ENCODE assay signal across 8 cellular contexts in genomic region chr16:29636368-29636767, GRCh38. TPM values are rescaled to one million over a fixed set of nuclear protein-coding genes. Genes with fewer than 3 reads are reported as not detected.
DNase-seq lines count a peak whose midpoint lies in the region; ATAC-seq and TF ChIP-seq lines count a peak whose summit lies in the region.
"Not testable (repeated sequence)": the region's sequence is repeated elsewhere in the genome, so short reads cannot be mapped to it uniquely, and the experiment has no call there.
"Had no signal": no experiment of that assay in that cellular context is flagged by ENCODE, and none has a peak within 500 bp of the region (broad histone marks: within the 10 kb centered on the region; RNA-seq: fewer than 3 reads in every experiment).

No MANE protein-coding gene starts in this region.

- not testable (repeated sequence) for H2BK120ac ChIP-seq in IMR-90 (ENCODE audit: low read depth, low read length)

- TF ChIP-seq CTCF in GM13977 (IDR thresholded peaks at IDR 0.05; ENCODE audit: extremely low read depth, insufficient read depth, missing control alignments) (peak; percentile 2), endodermal cell (conservative IDR thresholded peaks at IDR 0.05) (peak; percentile 47)
- TF ChIP-seq CTCF in IMR-90 (conservative IDR thresholded peaks at IDR 0.05; ENCODE audit: low read depth, low read length); activated CD8-positive, alpha-beta T cell treated with anti-CD3 and anti-CD28 coated beads for 36 hours (IDR thresholded peaks at IDR 0.05): not testable (repeated sequence)

- not testable (repeated sequence) for H3K27me3 ChIP-seq in IMR-90 (ENCODE audit: control insufficient read depth, insufficient read depth, low read length); endodermal cell (ENCODE audit: control insufficient read depth, insufficient read depth, low read length, poor library complexity, severe bottlenecking)

- H3K4me2 ChIP-seq in IMR-90 (ENCODE audit: low read depth, low read length): not testable (repeated sequence)

- not testable (repeated sequence) for H3K56ac ChIP-seq in IMR-90 (ENCODE audit: extremely low read depth, insufficient read depth, low read length)

- no CpG with 5 or more reads among the region's 5 CpGs for WGBS in IMR-90 (ENCODE audit: extremely low coverage in 2 of 2, insufficient read length in 1 of 2), 2 experiments
- WGBS in endodermal cell (ENCODE audit: insufficient coverage in 1 of 2, insufficient read length in 1 of 2), 2 experiments: no CpG with 5 or more reads among the region's 5 CpGs

- not testable (repeated sequence) for H2BK5ac ChIP-seq in IMR-90 (ENCODE audit: low read depth, low read length, poor library complexity, severe bottlenecking)

- H3K14ac ChIP-seq in IMR-90 (replicated peaks; ENCODE audit: low read depth, low read length): not testable (repeated sequence)

- BruUV-seq in IMR-90 (replicated peaks; lab: Mats Ljungman, UMichigan): not testable (repeated sequence)

- not testable (repeated sequence) for H3K18ac ChIP-seq in IMR-90 (ENCODE audit: low read depth, low read length)

- POLR2A ChIA-PET in IMR-90 (lab: Charles Lee; ENCODE audit: unreplicated experiment); activated CD8-positive, alpha-beta T cell treated with anti-CD3 and anti-CD28 coated beads for 36 hours (lab: Charles Lee): not testable (repeated sequence)

- H2AFZ ChIP-seq in IMR-90 (replicated peaks; ENCODE audit: low read length, poor library complexity): not testable (repeated sequence)

- H2AK5ac ChIP-seq in IMR-90 (ENCODE audit: low read depth, low read length): not testable (repeated sequence)

- in situ Hi-C loops in GM13977 (cut with MboI; ENCODE audit: low pct_unique_long_range_greater_than_20kb, low sequenced_read_pairs, unreplicated experiment): not testable (repeated sequence)
- in situ Hi-C loops in IMR-90 (cut with MboI; ENCODE audit: low sequenced_read_pairs): loop anchor here (10.0 kb wide), 1 partner anchor 58 kb away; no protein-coding TSS in a partner anchor

- H3K27ac ChIP-seq in IMR-90 (ENCODE audit: insufficient read depth, low read length); endodermal cell (ENCODE audit: low read depth, low read length): not testable (repeated sequence)

- peaks cover 11% of the 10 kb centered on the region for H3K4me1 Mint-ChIP-seq in activated CD8-positive, alpha-beta T cell treated with anti-CD3 and anti-CD28 coated beads for 36 hours (ENCODE audit: low read depth)
- not testable (repeated sequence) for H3K4me1 Mint-ChIP-seq in endodermal cell
- peaks cover 5 to 18% of the 10 kb centered on the region in 2 donors for H3K4me1 Mint-ChIP-seq in stimulated activated naive B cell treated with anti-CD40 and anti-IgM and Interleukin-4, amounts not matched to agents 10 μg/mL and 1 μg/mL and 100 μg/mL, for 72 hours

- H3K9me3 Mint-ChIP-seq in activated CD8-positive, alpha-beta T cell treated with anti-CD3 and anti-CD28 coated beads for 36 hours; endodermal cell; stimulated activated naive B cell treated with anti-CD40 and anti-IgM and Interleukin-4, amounts not matched to agents 10 μg/mL and 1 μg/mL and 100 μg/mL, for 72 hours: not testable (repeated sequence)

- not testable (repeated sequence) for H3K36me3 Mint-ChIP-seq in activated CD8-positive, alpha-beta T cell treated with anti-CD3 and anti-CD28 coated beads for 36 hours (ENCODE audit: low read depth); endodermal cell (ENCODE audit: low read depth); stimulated activated naive B cell treated with anti-CD40 and anti-IgM and Interleukin-4, amounts not matched to agents 10 μg/mL and 1 μg/mL and 100 μg/mL, for 72 hours

- dilution Hi-C loops in IMR-90 (cut with HindIII; ENCODE audit: low sequenced_read_pairs, unreplicated experiment): not testable (repeated sequence)

- H2AK9ac ChIP-seq in IMR-90 (replicated peaks; ENCODE audit: low read depth, low read length, poor library complexity): not testable (repeated sequence)

- not testable (repeated sequence) for H3K9me3 ChIP-seq in IMR-90 (ENCODE audit: control insufficient read depth, insufficient read depth, low read length); endodermal cell (ENCODE audit: control insufficient read depth, low read length)

- not testable (repeated sequence) for H4K5ac ChIP-seq in IMR-90 (ENCODE audit: low read depth, low read length)

- not testable (repeated sequence) for H2BK15ac ChIP-seq in IMR-90 (ENCODE audit: low read depth, low read length)

- ATAC-seq in IMR-90 (ENCODE audit: low read depth): peak; percentile 37; the same call in 1 of the 2 replicates
- ATAC-seq in SK-N-SH treated with all-trans-retinoic acid at 6 μM for 48 hours: peak; percentile 74
- peak; percentile 37 for ATAC-seq in activated CD8-positive, alpha-beta T cell treated with anti-CD3 and anti-CD28 coated beads for 36 hours
- ATAC-seq in stimulated activated naive B cell treated with anti-CD40 and anti-IgM and Interleukin-4, amounts not matched to agents 10 μg/mL and 1 μg/mL and 100 μg/mL, for 72 hours (replicated peaks): peak; percentile 51 to 62

- H4K20me1 ChIP-seq in IMR-90 (ENCODE audit: insufficient read depth, low read length): not testable (repeated sequence)

- not testable (repeated sequence) for H2BK20ac ChIP-seq in IMR-90 (ENCODE audit: low read depth, low read length)

- not testable (repeated sequence) for H4K8ac ChIP-seq in IMR-90 (ENCODE audit: low read depth in 2 of 2, low read length in 2 of 2)

- not testable (repeated sequence) for H3K9me1 ChIP-seq in IMR-90 (ENCODE audit: insufficient read depth, low read length)

- not testable (repeated sequence) for H3K23ac ChIP-seq in IMR-90 (ENCODE audit: low read depth, low read length)

- not testable (repeated sequence) for H3K4me3 Mint-ChIP-seq in activated CD8-positive, alpha-beta T cell treated with anti-CD3 and anti-CD28 coated beads for 36 hours; endodermal cell; stimulated activated naive B cell treated with anti-CD40 and anti-IgM and Interleukin-4, amounts not matched to agents 10 μg/mL and 1 μg/mL and 100 μg/mL, for 72 hours

- H3K36me3 ChIP-seq in IMR-90 (ENCODE audit: control insufficient read depth, insufficient read depth, low read length); endodermal cell (ENCODE audit: control insufficient read depth, insufficient read depth, low read length): not testable (repeated sequence)

- TF ChIP-seq RAD21 in IMR-90 (IDR thresholded peaks at IDR 0.05; ENCODE audit: low read length): not testable (repeated sequence)

- not testable (repeated sequence) for TF ChIP-seq POLR2A in IMR-90 (IDR thresholded peaks at IDR 0.05; ENCODE audit: low read depth, low read length)

- intact Hi-C loops in IMR-90 (cut with micrococcal nuclease); activated CD8-positive, alpha-beta T cell treated with anti-CD3 and anti-CD28 coated beads for 36 hours (cut with micrococcal nuclease): not testable (repeated sequence)

- not testable (repeated sequence) for H3K27ac Mint-ChIP-seq in activated CD8-positive, alpha-beta T cell treated with anti-CD3 and anti-CD28 coated beads for 36 hours; endodermal cell; stimulated activated naive B cell treated with anti-CD40 and anti-IgM and Interleukin-4, amounts not matched to agents 10 μg/mL and 1 μg/mL and 100 μg/mL, for 72 hours

- H4K91ac ChIP-seq in IMR-90 (ENCODE audit: insufficient read depth, low read depth, low read length): not testable (repeated sequence)

- not testable (repeated sequence) for H3K27me3 Mint-ChIP-seq in activated CD8-positive, alpha-beta T cell treated with anti-CD3 and anti-CD28 coated beads for 36 hours; endodermal cell (ENCODE audit: insufficient read depth); stimulated activated naive B cell treated with anti-CD40 and anti-IgM and Interleukin-4, amounts not matched to agents 10 μg/mL and 1 μg/mL and 100 μg/mL, for 72 hours

- CTCF ChIA-PET in IMR-90 (lab: Yijun Ruan, JAX); activated CD8-positive, alpha-beta T cell treated with anti-CD3 and anti-CD28 coated beads for 36 hours (lab: Charles Lee): not testable (repeated sequence)

- DNase-seq in GM13977 (ENCODE audit: low spot score); IMR-90; activated CD8-positive, alpha-beta T cell treated with anti-CD3 and anti-CD28 coated beads for 36 hours; endodermal cell; stimulated activated naive B cell treated with anti-CD40 and anti-IgM and Interleukin-4, amounts not matched to agents 10 μg/mL and 1 μg/mL and 100 μg/mL, for 72 hours: not testable (repeated sequence)

- not testable (repeated sequence) for H3K79me1 ChIP-seq in IMR-90 (ENCODE audit: low read depth in 1 of 2, low read length in 2 of 2)

- not testable (repeated sequence) for H3K4ac ChIP-seq in IMR-90 (ENCODE audit: low read depth, low read length)

- H3K4me1 ChIP-seq in IMR-90 (ENCODE audit: control insufficient read depth, insufficient read depth, low read length); endodermal cell (ENCODE audit: control insufficient read depth, insufficient read depth, low read length): not testable (repeated sequence)

- H3K4me3 ChIP-seq in IMR-90 (ENCODE audit: insufficient read depth, low read depth, low read length); endodermal cell (ENCODE audit: low read length): not testable (repeated sequence)

- not testable (repeated sequence) for H3K9ac ChIP-seq in IMR-90 (ENCODE audit: low read depth, low read length); endodermal cell (ENCODE audit: extremely low read depth, low read length, poor library complexity, severe bottlenecking)

RNA-seq across cellular contexts. Expression of gene SPN, which starts 26.7 kb away (rescaled TPM):
- total RNA-seq in IMR-90 (2012; rRNA removed) (not detected in 2 replicates), endodermal cell (under 1 TPM in 1 of 2 donors, not detected in 1; 0.86 TPM)
- polyA plus RNA-seq in IMR-90 (2012; rRNA removed): not detected in 2 replicates
- not detected in 2 replicates for polyA plus RNA-seq in IMR-90 (2012; cell fraction: cytosol; rRNA removed)
- polyA plus RNA-seq in IMR-90 (2012; cell fraction: nucleus; rRNA removed; ENCODE audit: low replicate concordance): not detected in 2 replicates
- 100 to 1,000 TPM; 110 to 119 TPM for total RNA-seq in activated CD8-positive, alpha-beta T cell treated with anti-CD3 and anti-CD28 coated beads for 36 hours
- polyA plus RNA-seq in endodermal cell (2013, experiment 1 of 2): 0.28 TPM
- 0.29 TPM for polyA plus RNA-seq in endodermal cell (2013, experiment 2 of 2)
- polyA plus RNA-seq: BJ had no signal

RNA-seq across cellular contexts. Expression of gene QPRT, which starts 42.6 kb away (rescaled TPM):
- total RNA-seq in IMR-90 (2012; rRNA removed) (3.4 and 3.6 TPM in 2 replicates), endodermal cell (100 to 1,000 TPM in 1 of 2 donors, 10 to 100 TPM in 1; 92.3 to 109 TPM)
- 6.3 and 6.8 TPM in 2 replicates for polyA plus RNA-seq in IMR-90 (2012; rRNA removed)
- 7.5 and 16.3 TPM in 2 replicates for polyA plus RNA-seq in IMR-90 (2012; cell fraction: cytosol; rRNA removed)
- polyA plus RNA-seq in IMR-90 (2012; cell fraction: nucleus; rRNA removed; ENCODE audit: low replicate concordance): 9.0 and 10.8 TPM in 2 replicates
- total RNA-seq in activated CD8-positive, alpha-beta T cell treated with anti-CD3 and anti-CD28 coated beads for 36 hours: 10 to 100 TPM in 1 of 2 experiments, 1 to 10 TPM in 1; 9.3 to 11.7 TPM
- polyA plus RNA-seq in endodermal cell (2013, experiment 1 of 2): 102 TPM
- polyA plus RNA-seq in endodermal cell (2013, experiment 2 of 2): 98.7 TPM
- polyA plus RNA-seq: IgD-negative memory B cell had no signal

Comparison
In these comparisons a context has a peak if more than half of its experiments do, and no peak if none do; other contexts are left out.
1. RNA of gene SPN, which starts 26.7 kb away (total RNA-seq): 110 to 119 TPM in activated CD8-positive, alpha-beta T cell treated with anti-CD3 and anti-CD28 coated beads for 36 hours; 0.86 TPM in endodermal cell and not detected in IMR-90; every median in the first group is over 10 times any median in the second.
2. RNA of gene QPRT, which starts 42.6 kb away (total RNA-seq): 92.3 to 109 TPM in endodermal cell; 9.3 to 11.7 TPM in activated CD8-positive, alpha-beta T cell treated with anti-CD3 and anti-CD28 coated beads for 36 hours and 3.4 to 3.6 TPM in IMR-90; every median in the first group is over 4 times any median in the second.
3. Peak in every context shown above with its lines, with median percentiles within 50 percentile points of each other: ATAC-seq.